In the genomic region with DNA sequence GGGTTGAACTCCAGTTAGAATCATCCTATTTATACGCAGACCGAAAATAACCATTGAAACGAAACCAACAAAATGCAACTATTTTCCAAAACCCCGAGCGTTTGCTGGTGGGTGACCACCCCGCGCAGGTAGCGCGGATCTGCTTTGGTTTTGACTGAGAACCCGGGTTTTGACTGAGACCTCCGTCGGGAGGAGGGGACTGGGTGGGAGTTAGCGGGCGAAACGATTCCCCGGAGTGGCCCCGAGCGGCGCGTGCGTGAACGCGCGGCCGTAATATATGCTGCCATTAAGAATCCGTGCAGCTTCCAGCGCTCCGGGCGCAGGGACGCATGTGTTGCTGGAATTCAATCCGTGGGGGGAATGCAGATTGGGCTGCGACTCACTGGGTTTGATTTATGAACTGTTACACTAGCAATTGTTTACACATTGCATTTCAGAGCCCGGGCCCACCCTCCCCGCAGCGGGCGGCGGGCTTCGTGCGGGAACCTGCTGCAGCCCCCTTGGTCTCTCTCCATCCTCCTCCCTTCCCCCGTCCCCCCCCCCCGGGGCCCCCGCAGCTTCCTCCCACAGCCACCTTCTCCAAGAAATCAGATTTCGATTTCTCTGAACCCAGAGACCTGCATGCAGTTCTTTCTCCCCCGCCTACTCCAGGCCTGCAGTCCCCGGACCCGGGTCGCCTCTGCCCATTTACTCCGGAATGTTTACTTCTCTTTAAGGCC, we compare ENCODE assay signal across 8 cellular contexts. TPM values are rescaled to one million over a fixed set of nuclear protein-coding genes. Genes with fewer than 3 reads are reported as not detected.
DNase-seq lines count a peak whose midpoint lies in the region; ATAC-seq and TF ChIP-seq lines count a peak whose summit lies in the region.

No MANE protein-coding gene starts in this region.

- H3K4me1 ChIP-seq in BLaER1, result peaks cover 26% of the 10 kb centered on the region
- H3K4me1 ChIP-seq in foreskin keratinocyte, result no peaks in the 10 kb centered on the region
- H3K4me1 ChIP-seq in trophoblast cell (ENCODE audit: control insufficient read depth in 1 of 2, insufficient read depth in 2 of 2, low read length in 2 of 2), result peaks cover 3 to 12% of the 10 kb centered on the region in 2 experiments

- H3K27ac ChIP-seq in BLaER1, result no peak overlapping the region
- H3K27ac ChIP-seq in VCaP, result peak overlapping the region; percentile 49
- no peak overlapping the region for H3K27ac ChIP-seq in foreskin keratinocyte
- H3K27ac ChIP-seq in trophoblast cell (ENCODE audit: low read depth, low read length), result no peak overlapping the region

- no peak overlapping the region for H3K18ac ChIP-seq in trophoblast cell (ENCODE audit: low read length)

- ATAC-seq in foreskin keratinocyte, result peak; percentile 33

- H3K14ac ChIP-seq in trophoblast cell (ENCODE audit: low read length), result no peak overlapping the region

- no peak for TF ChIP-seq CTCF in HFF-Myc (IDR thresholded peaks at IDR 0.05; ENCODE audit: low read depth, low read length, missing control alignments)
- no peak for TF ChIP-seq CTCF in VCaP (conservative IDR thresholded peaks at IDR 0.05)
- no peak for TF ChIP-seq CTCF in foreskin keratinocyte (conservative IDR thresholded peaks at IDR 0.05)

- DNase-seq in HFF-Myc (ENCODE audit: extremely low read depth, low read depth) (no peak), foreskin keratinocyte (no peak), trophoblast cell (peak; percentile 47 to 64), NCI-H446 treated with DMSO at 0.1 percent for 48 hours (lab: John Stamatoyannopoulos, UW) (no peak), T1000 (lab: John Stamatoyannopoulos, UW) (no peak)
- no peak for DNase-seq in stimulated activated CD4-positive, alpha-beta T cell treated with anti-CD3 and anti-CD28 coated beads, Interleukin-2, amount 100 ng/mL, for 48 hours

- no peak overlapping the region for H2AK5ac ChIP-seq in trophoblast cell (ENCODE audit: low read length)

- no peak overlapping the region for H4K12ac ChIP-seq in trophoblast cell (ENCODE audit: low read depth, low read length)

- H3K4ac ChIP-seq in trophoblast cell (ENCODE audit: low read depth, low read length), result no peak overlapping the region

- H3K79me2 ChIP-seq in trophoblast cell (ENCODE audit: control insufficient read depth, insufficient read depth, low read length, poor library complexity), result no peaks in the 10 kb centered on the region

- no CpG with 5 or more reads among the region's 48 CpGs for WGBS in trophoblast cell (ENCODE audit: extremely low coverage, insufficient coverage, insufficient read length)

- H3K27me3 ChIP-seq in BLaER1 (peaks cover 100% of the 10 kb centered on the region), foreskin keratinocyte (peaks cover 100% of the 10 kb centered on the region), trophoblast cell (ENCODE audit: insufficient read depth, low read length) (peaks cover 88% of the 10 kb centered on the region)

- H3K4me2 ChIP-seq in BLaER1 (peak overlapping the region; percentile 76), trophoblast cell (ENCODE audit: low read length) (peak overlapping the region; percentile 85)

- H3K4me3 ChIP-seq in BLaER1 (peak overlapping the region; percentile 57), HFF-Myc (replicated peaks; ENCODE audit: low read depth, low read length) (peak overlapping the region; percentile 53), trophoblast cell (ENCODE audit: low read depth, low read length) (peak overlapping the region; percentile 57)

- peaks cover 84% of the 10 kb centered on the region for H4K20me1 ChIP-seq in BLaER1

- no peaks in the 10 kb centered on the region for H3K79me1 ChIP-seq in trophoblast cell (ENCODE audit: low read length)

- no peak overlapping the region for H4K91ac ChIP-seq in trophoblast cell (ENCODE audit: low read depth, low read length)

- no peak overlapping the region for H4K8ac ChIP-seq in trophoblast cell (ENCODE audit: low read depth, low read length)

- H3K36me3 ChIP-seq in BLaER1 (no peaks in the 10 kb centered on the region), trophoblast cell (ENCODE audit: control insufficient read depth in 1 of 2, insufficient read depth in 2 of 2, low read length in 2 of 2) (no peaks in the 10 kb centered on the region)

- H3K9ac ChIP-seq in BLaER1, result no peak overlapping the region
- H3K9ac ChIP-seq in trophoblast cell (ENCODE audit: low read length), result no peak overlapping the region

- H2BK12ac ChIP-seq in trophoblast cell (ENCODE audit: low read length), result no peak overlapping the region

- H2BK5ac ChIP-seq in trophoblast cell (ENCODE audit: low read depth, low read length, poor library complexity), result no peak overlapping the region

- H3K9me3 ChIP-seq in BLaER1 (peaks cover 29% of the 10 kb centered on the region), trophoblast cell (ENCODE audit: insufficient read depth, low read depth, low read length) (peaks cover 15% of the 10 kb centered on the region)

- no peak overlapping the region for H3K23ac ChIP-seq in trophoblast cell (ENCODE audit: low read length)

- H2BK120ac ChIP-seq in trophoblast cell (ENCODE audit: insufficient read depth, low read length, poor library complexity), result no peak overlapping the region

- H2AFZ ChIP-seq in trophoblast cell (ENCODE audit: insufficient read depth, low read length, poor library complexity), result peak overlapping the region; percentile 40

RNA-seq across cellular contexts. Expression of gene NRN1, which starts 9.9 kb away (rescaled TPM):
- not detected in 2 replicates for total RNA-seq in foreskin keratinocyte
- polyA plus RNA-seq in foreskin keratinocyte, result not detected in 2 replicates
- polyA plus RNA-seq in trophoblast cell (2013), result 0.04 and 0.05 TPM in 2 replicates

Comparison
In these comparisons a context has a peak if more than half of its experiments do, and no peak if none do; other contexts are left out.
1. DNase-seq: peak in trophoblast cell (2 of 2); none in HFF-Myc (single experiment), foreskin keratinocyte (0 of 2), NCI-H446 treated with DMSO at 0.1 percent for 48 hours (single experiment), stimulated activated CD4-positive, alpha-beta T cell treated with anti-CD3 and anti-CD28 coated beads, Interleukin-2, amount 100 ng/mL, for 48 hours (0 of 2) and T1000 (single experiment).
2. Peak in every context shown above with its lines, with median percentiles within 50 percentile points of each other: H3K4me3 ChIP-seq.